1 cellular context compared by ENCODE assay signal in genomic region chr6:26199773-26200728, GRCh38.
TF ChIP-seq lines count a peak whose summit lies in the region.

No MANE protein-coding gene starts in this region.

TF ChIP-seq in H1, 55 proteins besides CTCF, POLR2A, EP300 and RAD21 (continued from another document):
- no peak for TF ChIP-seq CHD7 (IDR thresholded peaks at IDR 0.05; ENCODE audit: insufficient replicate concordance, low read length)
- peak; percentile 87 for TF ChIP-seq ATF2 (IDR thresholded peaks at IDR 0.05; ENCODE audit: low read length)
- no peak for TF ChIP-seq HDAC6 (IDR thresholded peaks at IDR 0.05; ENCODE audit: low read depth, low read length)
- 0 out of 2 replicates have a peak, but pooled peaks have one; percentile 28 for TF ChIP-seq E2F6 (IDR thresholded peaks at IDR 0.05)
- no peak for TF ChIP-seq CREB1 (IDR thresholded peaks at IDR 0.05)
- TF ChIP-seq SIN3A (conservative IDR thresholded peaks at IDR 0.05 in 1 of 2, IDR thresholded peaks at IDR 0.05 in 1 of 2; ENCODE audit: low read depth in 1 of 2, low read length in 2 of 2), result peak in 1 of 2 experiments; percentile 89; a peak in 1 of 4 replicates
- no peak for TF ChIP-seq RBBP5 (IDR thresholded peaks at IDR 0.05; ENCODE audit: borderline replicate concordance, low read depth, low read length)
- TF ChIP-seq SUZ12 (IDR thresholded peaks at IDR 0.05; ENCODE audit: low read length), result no peak
- TF ChIP-seq FOSL1 (IDR thresholded peaks at IDR 0.05; ENCODE audit: insufficient read depth, low read depth, low read length), result no peak
- TF ChIP-seq SIRT6 (IDR thresholded peaks at IDR 0.05; ENCODE audit: low read length), result peak; percentile 89
- TF ChIP-seq JUND (IDR thresholded peaks at IDR 0.05; ENCODE audit: low read length), result no peak
- no peak for TF ChIP-seq BCL11A (IDR thresholded peaks at IDR 0.05; ENCODE audit: low read depth in 2 of 2, low read length in 2 of 2)
- TF ChIP-seq CHD2 (IDR thresholded peaks at IDR 0.05; ENCODE audit: low read length), result no peak
- TF ChIP-seq HDAC2 (IDR thresholded peaks at IDR 0.05; ENCODE audit: borderline replicate concordance in 1 of 2, low read depth in 2 of 2, low read length in 2 of 2), result no peak
- TF ChIP-seq TBP (IDR thresholded peaks at IDR 0.05; ENCODE audit: low read depth, low read length), result peak; percentile 47; the same call in 1 of the 2 replicates
- TF ChIP-seq CHD1 (IDR thresholded peaks at IDR 0.05; ENCODE audit: low read depth, low read length), result peak; percentile 82
- TF ChIP-seq TAF7 (optimal IDR thresholded peaks at IDR 0.05; ENCODE audit: borderline replicate concordance, low read depth, low read length), result peak; percentile 60
- TF ChIP-seq ATF3 (IDR thresholded peaks at IDR 0.05; ENCODE audit: insufficient read depth, low read depth, low read length), result no peak
